28 cellular contexts compared by ENCODE assay signal in the genomic region with DNA sequence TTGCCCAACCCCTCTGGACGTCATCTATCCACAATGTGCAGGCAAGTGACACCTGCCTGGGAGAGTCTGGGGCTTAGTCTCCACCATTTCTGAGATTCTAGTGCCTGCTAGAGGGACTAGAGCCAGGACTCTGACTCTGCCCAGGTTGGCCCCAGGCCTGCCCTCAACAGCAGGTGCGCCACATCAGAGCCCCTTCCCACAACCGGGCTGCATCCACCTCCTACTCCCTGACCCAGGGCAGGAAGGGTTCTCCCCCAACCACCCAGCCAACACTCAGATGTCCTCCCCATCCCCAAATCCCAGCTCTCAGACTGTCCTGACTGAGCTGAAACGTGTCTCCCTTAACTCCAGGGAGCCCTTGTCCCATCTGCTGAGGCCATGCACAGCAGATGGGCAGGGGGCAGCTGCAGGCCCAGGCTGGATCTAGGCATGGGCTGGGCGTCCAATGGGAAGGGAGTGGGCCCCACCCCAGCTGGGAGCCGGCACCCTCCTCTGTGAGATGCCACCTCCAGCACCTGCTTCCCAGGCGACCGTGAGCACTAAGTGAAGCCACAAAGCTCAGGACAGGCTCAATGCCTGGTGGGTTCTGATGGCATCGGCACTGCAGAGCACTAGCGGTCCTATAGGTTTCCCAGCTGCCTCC. TPM values are rescaled to one million over a fixed set of nuclear protein-coding genes. Genes with fewer than 3 reads are reported as not detected.
DNase-seq lines count a peak whose midpoint lies in the region; ATAC-seq and TF ChIP-seq lines count a peak whose summit lies in the region.
"Had no signal": no experiment of that assay in that cellular context is flagged by ENCODE, and none has a peak within 500 bp of the region (broad histone marks: within the 10 kb centered on the region; RNA-seq: fewer than 3 reads in every experiment).

No MANE protein-coding gene starts in this region.

- H3K9me3 ChIP-seq in T-helper 17 cell (ENCODE audit: control insufficient read depth, low read length, poor library complexity, severe bottlenecking) (no peaks in the 10 kb centered on the region), left lung (no peaks in the 10 kb centered on the region), upper lobe of right lung (no peaks in the 10 kb centered on the region), ovary (no peaks in the 10 kb centered on the region)
- H3K9me3 ChIP-seq: A549, prostate gland, sigmoid colon, testis had no signal

- no peak overlapping the region for H3K27ac ChIP-seq in left lung
- H3K27ac ChIP-seq in upper lobe of right lung: no peak overlapping the region
- H3K27ac ChIP-seq in ovary: no peak overlapping the region
- H3K27ac ChIP-seq: A549, brain microvascular endothelial cell, prostate gland, sigmoid colon, testis had no signal

- DNase-seq in Right ventricle myocardium superior: peak; percentile 30
- DNase-seq in left ventricle myocardium superior: no peak
- no peak for DNase-seq in T-helper 17 cell
- DNase-seq in left lung: peak; percentile 25 to 51
- peak; percentile 43 for DNase-seq in upper lobe of right lung
- DNase-seq in NCI-H1436 treated with DMSO at 0.1 percent for 48 hours (lab: John Stamatoyannopoulos, UW): no peak
- no peak for DNase-seq in ovary
- DNase-seq in central memory CD4-positive, alpha-beta T cell: no peak
- DNase-seq: activated CD4-positive, alpha-beta memory T cell treated with anti-CD3 and anti-CD28 coated beads for 36 hours; activated naive CD4-positive, alpha-beta T cell; activated T-cell treated with anti-CD3 and anti-CD28 coated beads, Interleukin-2, amount 50 U/mL, for 72 hours; AML-193; brain microvascular endothelial cell; CD8-positive, alpha-beta T cell; EL; mesendoderm; NCI-H1092; NCI-H1930; NCI-H2227 treated with DMSO at 0.1 percent for 48 hours; SHP77 treated with DMSO at 0.1 percent for 48 hours; sigmoid colon; stimulated activated naive CD4-positive, alpha-beta T cell; testis had no signal

- TF ChIP-seq CTCF in left lung (IDR thresholded peaks at IDR 0.05): no peak
- TF ChIP-seq CTCF in upper lobe of right lung (IDR thresholded peaks at IDR 0.05): no peak
- TF ChIP-seq CTCF in ovary (IDR thresholded peaks at IDR 0.05): no peak

- H3K4me3 ChIP-seq in left lung (no peak overlapping the region), upper lobe of right lung (no peak overlapping the region), ovary (no peak overlapping the region)
- H3K4me3 ChIP-seq: A549, K562, prostate gland, sigmoid colon, testis had no signal

- no peak for ATAC-seq in Right ventricle myocardium superior (ENCODE audit: poor library complexity)
- ATAC-seq in left ventricle myocardium superior: no peak
- no peak for ATAC-seq in T-helper 17 cell
- ATAC-seq in left lung: no peak
- ATAC-seq in upper lobe of right lung: no peak
- ATAC-seq: A549; activated CD4-positive, CD25-positive, alpha-beta regulatory T cell treated with anti-CD3 and anti-CD28 coated beads, Interleukin-2, amount 50 U/mL, for 24 hours; activated T-cell treated with anti-CD3 and anti-CD28 coated beads, Interleukin-2, amount 50 U/mL, for 72 hours; CD8-positive, alpha-beta T cell; K562 had no signal

- H3K27me3 ChIP-seq in left lung: peaks cover 0 to 33% of the 10 kb centered on the region in 2 donors
- H3K27me3 ChIP-seq in upper lobe of right lung: no peaks in the 10 kb centered on the region
- H3K27me3 ChIP-seq in ovary: no peaks in the 10 kb centered on the region
- H3K27me3 ChIP-seq: testis had no signal

- peaks cover 18% of the 10 kb centered on the region for H3K27me3 Mint-ChIP-seq in T-helper 17 cell
- H3K27me3 Mint-ChIP-seq: activated CD4-positive, alpha-beta memory T cell treated with anti-CD3 and anti-CD28 coated beads for 36 hours had no signal

- no peak overlapping the region for H3K4me3 Mint-ChIP-seq in T-helper 17 cell
- H3K4me3 Mint-ChIP-seq: activated CD4-positive, alpha-beta memory T cell treated with anti-CD3 and anti-CD28 coated beads for 36 hours; activated T-cell treated with anti-CD3 and anti-CD28 coated beads, Interleukin-2, amount 50 U/mL, for 72 hours; CD8-positive, alpha-beta T cell had no signal

- peaks cover 2% of the 10 kb centered on the region for H3K4me1 Mint-ChIP-seq in T-helper 17 cell

- no peaks in the 10 kb centered on the region for H3K4me1 ChIP-seq in left lung
- no peaks in the 10 kb centered on the region for H3K4me1 ChIP-seq in upper lobe of right lung
- H3K4me1 ChIP-seq in ovary (ENCODE audit: insufficient read depth): no peaks in the 10 kb centered on the region
- H3K4me1 ChIP-seq: prostate gland, sigmoid colon, testis had no signal

- intact Hi-C loops in Right ventricle myocardium superior (cut with DNase I): no loop called here
- intact Hi-C loops in left ventricle myocardium superior (cut with micrococcal nuclease): no loop called here
- intact Hi-C loops in left lung (cut with DNase I): no loop called here
- intact Hi-C loops in upper lobe of right lung (cut with DNase I): no loop called here
- intact Hi-C loops in ovary (cut with DNase I): no loop called here

- TF ChIP-seq EP300 in ovary (IDR thresholded peaks at IDR 0.05): no peak

- no peak for TF ChIP-seq POLR2A in ovary (IDR thresholded peaks at IDR 0.05)

- no peaks in the 10 kb centered on the region for H3K36me3 ChIP-seq in left lung
- no peaks in the 10 kb centered on the region for H3K36me3 ChIP-seq in upper lobe of right lung
- H3K36me3 ChIP-seq in ovary: no peaks in the 10 kb centered on the region
- H3K36me3 ChIP-seq: brain microvascular endothelial cell, prostate gland, sigmoid colon had no signal

- H3K27ac Mint-ChIP-seq in T-helper 17 cell: peak overlapping the region; percentile 51
- H3K27ac Mint-ChIP-seq: activated CD4-positive, alpha-beta memory T cell treated with anti-CD3 and anti-CD28 coated beads for 36 hours; activated T-cell treated with anti-CD3 and anti-CD28 coated beads, Interleukin-2, amount 50 U/mL, for 72 hours; CD8-positive, alpha-beta T cell had no signal

- H3K36me3 Mint-ChIP-seq in T-helper 17 cell (ENCODE audit: low read depth): no peaks in the 10 kb centered on the region
- H3K36me3 Mint-ChIP-seq: activated CD4-positive, alpha-beta memory T cell treated with anti-CD3 and anti-CD28 coated beads for 36 hours; CD8-positive, alpha-beta T cell had no signal

- 84 to 85% (median 85%) methylated on average over 9 to 10 of the region's 10 CpGs for WGBS in ovary, 3 donors

RNA-seq across cellular contexts. Expression of a gene that starts 49.2 kb away (rescaled TPM):
- total RNA-seq in Right ventricle myocardium superior (1.6 TPM), left ventricle myocardium superior (2.7 TPM), T-helper 17 cell (1 to 10 TPM; 3.1 to 3.4 TPM), left lung (1 to 10 TPM; 2.0 to 3.1 TPM), upper lobe of right lung (2.6 TPM), ovary (1 to 10 TPM in 4 of 7 donors, under 1 TPM in 3; 0.60 to 5.2 (median 1.3) TPM)
- 1 to 10 TPM in 1 of 2 donors, under 1 TPM in 1; 0.92 to 2.3 TPM for polyA plus RNA-seq in ovary
- total RNA-seq: M059J had no signal

Comparison
In these comparisons a context has a peak if more than half of its experiments do, and no peak if none do; other contexts are left out.
1. DNase-seq: peak in Right ventricle myocardium superior (single experiment), left lung (2 of 2) and upper lobe of right lung (single experiment); none in left ventricle myocardium superior (single experiment), T-helper 17 cell (0 of 3), NCI-H1436 treated with DMSO at 0.1 percent for 48 hours (single experiment), ovary (0 of 5) and central memory CD4-positive, alpha-beta T cell (single experiment).